ENCODE assay signal across 25 cellular contexts in the genomic region with DNA sequence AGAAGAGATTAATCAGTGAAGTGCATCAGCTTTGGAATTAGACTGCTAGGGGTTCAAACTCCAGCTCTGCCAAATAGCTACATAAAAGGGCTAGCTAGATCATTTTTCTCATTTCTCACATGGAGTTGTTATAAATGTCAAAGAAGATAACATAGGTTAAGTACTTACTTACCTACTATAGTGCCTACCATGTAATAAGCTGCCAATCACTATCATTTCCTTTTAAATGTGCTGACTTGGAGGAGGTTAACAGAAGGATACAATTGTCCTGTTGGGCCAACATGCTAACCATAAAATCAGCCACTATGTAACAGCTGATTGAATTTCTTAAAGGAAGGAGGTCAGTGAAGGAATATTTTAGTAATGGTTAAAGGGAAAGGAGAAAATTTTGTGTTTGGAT.
"Had no signal": no experiment of that assay in that cellular context is flagged by ENCODE, and none has a peak within 500 bp of the region (broad histone marks: within the 10 kb centered on the region; RNA-seq: fewer than 3 reads in every experiment).

No MANE protein-coding gene starts in this region.

- H3K4me3 Mint-ChIP-seq: effector memory CD8-positive, alpha-beta T cell; memory B cell; naive B cell; nephron had no signal

- H3K4me1 Mint-ChIP-seq: nephron had no signal

- H3K9me3 ChIP-seq: esophagus squamous epithelium, prostate gland, right atrium auricular region, stomach, thyroid gland, vagina had no signal

- FAIRE-seq: endometrium, keratinocyte had no signal

- H3K27me3 ChIP-seq: esophagus squamous epithelium, right atrium auricular region, stomach, thyroid gland, vagina had no signal

- H3K4me1 ChIP-seq: esophagus squamous epithelium, prostate gland, right atrium auricular region, thyroid gland, vagina had no signal

- H3K27ac Mint-ChIP-seq: effector memory CD8-positive, alpha-beta T cell; memory B cell; nephron had no signal

- H3K9me3 Mint-ChIP-seq: effector memory CD8-positive, alpha-beta T cell; memory B cell; naive B cell; nephron had no signal

- ATAC-seq: effector memory CD8-positive, alpha-beta T cell; left lobe of liver had no signal

- H3K4me2 ChIP-seq: smooth muscle cell had no signal

- DNase-seq: cortex of kidney; effector memory CD8-positive, alpha-beta T cell; erythroblast; esophagus squamous epithelium; hypothalamus; naive B cell; nucleus accumbens; stimulated activated CD4-positive, alpha-beta T cell treated with anti-CD3 and anti-CD28 coated beads, Interleukin-12 subunit alpha, Interleukin-12 subunit beta, amount 100 ng/mL, for 4 hours; stimulated activated CD4-positive, alpha-beta T cell treated with anti-CD3 and anti-CD28 coated beads, Interleukin-1b, Interleukin-23, amount 100 ng/mL, for 48 hours; stimulated activated CD4-positive, alpha-beta T cell treated with anti-CD3 and anti-CD28 coated beads, Interleukin-4, amount 100 ng/mL, for 1 hour; stimulated activated CD8-positive, alpha-beta memory T cell treated with anti-CD3 and anti-CD28 coated beads, Interleukin-4, amount 100 ng/mL, for 48 hours; stimulated activated naive CD4-positive, alpha-beta T cell treated with Interleukin-2 at 50 U/mL for 16 hours; stomach; thyroid gland; trophoblast cell had no signal

- H3K27me3 Mint-ChIP-seq: effector memory CD8-positive, alpha-beta T cell; memory B cell; naive B cell had no signal

- H3K27ac ChIP-seq: esophagus squamous epithelium, prostate gland, right atrium auricular region, stomach, thyroid gland, vagina had no signal

- H3K36me3 ChIP-seq: prostate gland had no signal

- H3K4me3 ChIP-seq: esophagus squamous epithelium, lung, prostate gland, right atrium auricular region, smooth muscle cell, stomach, thyroid gland, vagina had no signal
